ENCODE assay signal across 8 cellular contexts in genomic region chr2:101418704-101419663, GRCh38. TPM values are rescaled to one million over a fixed set of nuclear protein-coding genes. Genes with fewer than 3 reads are reported as not detected.
DNase-seq lines count a peak whose midpoint lies in the region; ATAC-seq, FAIRE-seq and TF ChIP-seq lines count a peak whose summit lies in the region.

No MANE protein-coding gene starts in this region.

- no peaks in the 10 kb centered on the region for H3K9me3 ChIP-seq in ovary

- 72 to 79% (median 78%) methylated on average over 20 of the region's 20 CpGs for WGBS in ovary, 3 donors

- no peak overlapping the region for H3K27ac ChIP-seq in ovary

- intact Hi-C loops in ovary (cut with DNase I) = loop anchor here in 1 of 4 donors (5.0 to 10.0 kb wide), 2 partner anchors 278 to 826 kb away; partner anchors contain the start of gene MAP4K4

- TF ChIP-seq EP300 in ovary (IDR thresholded peaks at IDR 0.05) = no peak

- no peak for FAIRE-seq in urothelium cell line (lab: Jason Lieb, UNC)

- DNase-seq in BJ (ENCODE audit: low read depth) (no peak), HCEC 1CT (peak; percentile 73), OCI-M1 (lab: John Stamatoyannopoulos, UW) (peak; percentile 77), fibroblast of the conjunctiva (ENCODE audit: low read depth) (peak; percentile 68), ovary (peak in 3 of 5 donors; percentile 41 to 60 (median 49)), urothelium cell line (ENCODE audit: low spot score) (peak; percentile 71)
- DNase-seq in activated T-cell treated with anti-CD3 and anti-CD28 coated beads, Interleukin-2, amount 50 U/mL, for 48 hours = peak; percentile 50 to 53

- no peak overlapping the region for H3K4me3 ChIP-seq in BJ (ENCODE audit: low read depth, low read length)
- no peak overlapping the region for H3K4me3 ChIP-seq in ovary

- peak; percentile 78 for TF ChIP-seq CTCF in BJ (IDR thresholded peaks at IDR 0.05; ENCODE audit: insufficient read depth, low read depth, low read length)
- TF ChIP-seq CTCF in ovary (IDR thresholded peaks at IDR 0.05) = peak; percentile 53 to 64 (median 57)

- CTCF ChIA-PET in BJ (lab: Yijun Ruan, JAX) = interaction anchor here (0.7 to 4.8 kb wide), 32 partner anchors 8 to 822 kb away, joined by 3 to 45 read pairs (median 4); no protein-coding TSS in a partner anchor

- ATAC-seq in GM21528 (IDR thresholded peaks at IDR 0.05; ENCODE audit: low FRiP score, unreplicated experiment) = no peak

- no peak for TF ChIP-seq POLR2A in ovary (IDR thresholded peaks at IDR 0.05)

- H3K36me3 ChIP-seq in BJ (ENCODE audit: control insufficient read depth, insufficient read depth, low read length) (no peaks in the 10 kb centered on the region), ovary (no peaks in the 10 kb centered on the region)

- POLR2A ChIA-PET in BJ (lab: Charles Lee) = no interaction called here

- H3K27me3 ChIP-seq in BJ (ENCODE audit: control insufficient read depth, insufficient read depth, low read length) (no peaks in the 10 kb centered on the region), ovary (no peaks in the 10 kb centered on the region)

- H3K4me1 ChIP-seq in ovary (ENCODE audit: insufficient read depth) = no peaks in the 10 kb centered on the region

RNA-seq across cellular contexts. Expression of gene CREG2, which starts 31.7 kb away (rescaled TPM):
- polyA plus RNA-seq in BJ (2011; rRNA removed) = not detected in 2 replicates
- not detected in 2 replicates for polyA minus RNA-seq in BJ (2011; rRNA and poly(A)+ RNA removed)
- under 1 TPM in 6 of 7 donors, not detected in 1; 0.05 to 0.57 (median 0.36) TPM for total RNA-seq in ovary
- polyA plus RNA-seq in ovary = under 1 TPM; 0.04 to 0.05 TPM

RNA-seq across cellular contexts. Expression of gene RFX8, which starts 55.9 kb away (rescaled TPM):
- polyA plus RNA-seq in BJ (2011; rRNA removed) (1.7 and 2.1 TPM in 2 replicates), ovary (under 1 TPM; 0.05 to 0.70 TPM)
- polyA minus RNA-seq in BJ (2011; rRNA and poly(A)+ RNA removed) = 0.57 and 2.7 TPM in 2 replicates
- total RNA-seq in ovary = 1 to 10 TPM in 1 of 7 donors, under 1 TPM in 6; 0.32 to 1.7 (median 0.38) TPM
